1 cellular context compared by ENCODE assay signal in the genomic region with DNA sequence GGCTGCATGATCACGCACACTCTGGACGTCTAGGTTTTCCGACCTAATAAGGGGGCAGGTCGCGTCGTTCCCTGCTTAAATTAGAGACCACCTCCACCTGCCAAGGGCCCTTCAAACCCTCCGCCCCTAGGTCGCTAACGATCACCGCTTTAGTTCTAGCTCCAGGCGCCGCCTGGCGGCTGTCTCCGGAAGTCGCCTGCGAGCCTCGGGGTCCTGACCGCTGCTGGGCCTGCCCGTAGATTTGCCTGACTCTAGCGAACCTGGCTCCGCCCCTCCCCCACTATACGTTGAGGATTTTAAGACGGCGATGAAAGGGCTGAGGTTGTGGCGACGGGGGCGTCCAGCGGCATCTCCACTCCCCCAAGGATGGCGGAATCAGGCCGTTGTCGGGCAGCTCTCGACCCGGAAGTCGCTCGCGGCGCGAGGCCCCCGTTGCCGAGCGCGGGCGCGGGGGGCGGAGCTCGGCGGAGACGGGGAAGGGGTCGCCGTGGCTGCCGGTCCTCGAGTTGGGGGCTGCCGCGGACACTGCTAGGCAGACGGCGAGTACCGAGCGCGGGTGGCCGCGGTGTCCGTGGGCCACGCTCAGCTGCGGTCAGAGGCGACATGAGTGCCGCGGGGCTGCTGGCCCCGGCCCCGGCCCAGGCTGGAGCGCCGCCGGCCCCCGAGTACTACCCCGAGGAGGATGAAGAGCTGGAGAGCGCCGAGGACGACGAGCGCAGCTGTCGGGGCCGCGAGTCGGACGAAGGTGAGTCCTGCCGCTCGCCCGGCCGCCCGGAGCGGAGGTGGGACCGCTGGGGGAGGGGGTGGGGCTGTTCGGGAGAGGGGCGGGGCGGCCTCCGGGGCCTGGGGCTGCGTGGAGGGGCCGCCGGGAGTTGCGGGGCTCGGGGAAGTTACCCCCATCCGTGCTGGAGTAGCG.
TF ChIP-seq lines count a peak whose summit lies in the region.

A gene with protein sequence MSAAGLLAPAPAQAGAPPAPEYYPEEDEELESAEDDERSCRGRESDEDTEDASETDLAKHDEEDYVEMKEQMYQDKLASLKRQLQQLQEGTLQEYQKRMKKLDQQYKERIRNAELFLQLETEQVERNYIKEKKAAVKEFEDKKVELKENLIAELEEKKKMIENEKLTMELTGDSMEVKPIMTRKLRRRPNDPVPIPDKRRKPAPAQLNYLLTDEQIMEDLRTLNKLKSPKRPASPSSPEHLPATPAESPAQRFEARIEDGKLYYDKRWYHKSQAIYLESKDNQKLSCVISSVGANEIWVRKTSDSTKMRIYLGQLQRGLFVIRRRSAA (plus strand): TSS at position 467 of the 916 bp plus-strand sequence. CDS start 137 bp downstream, at position 604.

TF ChIP-seq in K562, 482 proteins besides CTCF, POLR2A, EP300 and RAD21 (continued from another document and continues in another):
- TF ChIP-seq, protein P1, sequence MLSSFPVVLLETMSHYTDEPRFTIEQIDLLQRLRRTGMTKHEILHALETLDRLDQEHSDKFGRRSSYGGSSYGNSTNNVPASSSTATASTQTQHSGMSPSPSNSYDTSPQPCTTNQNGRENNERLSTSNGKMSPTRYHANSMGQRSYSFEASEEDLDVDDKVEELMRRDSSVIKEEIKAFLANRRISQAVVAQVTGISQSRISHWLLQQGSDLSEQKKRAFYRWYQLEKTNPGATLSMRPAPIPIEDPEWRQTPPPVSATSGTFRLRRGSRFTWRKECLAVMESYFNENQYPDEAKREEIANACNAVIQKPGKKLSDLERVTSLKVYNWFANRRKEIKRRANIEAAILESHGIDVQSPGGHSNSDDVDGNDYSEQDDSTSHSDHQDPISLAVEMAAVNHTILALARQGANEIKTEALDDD (IDR thresholded peaks at IDR 0.05) = peak; percentile 44; the same call in 1 of the 2 replicates
- peak; percentile 59 for TF ChIP-seq JUND (IDR thresholded peaks at IDR 0.05; ENCODE audit: borderline replicate concordance, low read depth, low read length)
- TF ChIP-seq JUND (tag; IDR thresholded peaks at IDR 0.05; ENCODE audit: borderline replicate concordance, low read depth, low read length) = peak; percentile 23; the same call in 1 of the 3 replicates
- no peak for TF ChIP-seq KLF10 (CRISPR knock-in tag; IDR thresholded peaks at IDR 0.05)
- TF ChIP-seq SP1 (CRISPR knock-in tag; IDR thresholded peaks at IDR 0.05) = peak; percentile 98
- TF ChIP-seq HNRNPK (IDR thresholded peaks at IDR 0.05; ENCODE audit: low read depth, low read length, poor library complexity, severe bottlenecking) = no peak
- TF ChIP-seq, protein P2, sequence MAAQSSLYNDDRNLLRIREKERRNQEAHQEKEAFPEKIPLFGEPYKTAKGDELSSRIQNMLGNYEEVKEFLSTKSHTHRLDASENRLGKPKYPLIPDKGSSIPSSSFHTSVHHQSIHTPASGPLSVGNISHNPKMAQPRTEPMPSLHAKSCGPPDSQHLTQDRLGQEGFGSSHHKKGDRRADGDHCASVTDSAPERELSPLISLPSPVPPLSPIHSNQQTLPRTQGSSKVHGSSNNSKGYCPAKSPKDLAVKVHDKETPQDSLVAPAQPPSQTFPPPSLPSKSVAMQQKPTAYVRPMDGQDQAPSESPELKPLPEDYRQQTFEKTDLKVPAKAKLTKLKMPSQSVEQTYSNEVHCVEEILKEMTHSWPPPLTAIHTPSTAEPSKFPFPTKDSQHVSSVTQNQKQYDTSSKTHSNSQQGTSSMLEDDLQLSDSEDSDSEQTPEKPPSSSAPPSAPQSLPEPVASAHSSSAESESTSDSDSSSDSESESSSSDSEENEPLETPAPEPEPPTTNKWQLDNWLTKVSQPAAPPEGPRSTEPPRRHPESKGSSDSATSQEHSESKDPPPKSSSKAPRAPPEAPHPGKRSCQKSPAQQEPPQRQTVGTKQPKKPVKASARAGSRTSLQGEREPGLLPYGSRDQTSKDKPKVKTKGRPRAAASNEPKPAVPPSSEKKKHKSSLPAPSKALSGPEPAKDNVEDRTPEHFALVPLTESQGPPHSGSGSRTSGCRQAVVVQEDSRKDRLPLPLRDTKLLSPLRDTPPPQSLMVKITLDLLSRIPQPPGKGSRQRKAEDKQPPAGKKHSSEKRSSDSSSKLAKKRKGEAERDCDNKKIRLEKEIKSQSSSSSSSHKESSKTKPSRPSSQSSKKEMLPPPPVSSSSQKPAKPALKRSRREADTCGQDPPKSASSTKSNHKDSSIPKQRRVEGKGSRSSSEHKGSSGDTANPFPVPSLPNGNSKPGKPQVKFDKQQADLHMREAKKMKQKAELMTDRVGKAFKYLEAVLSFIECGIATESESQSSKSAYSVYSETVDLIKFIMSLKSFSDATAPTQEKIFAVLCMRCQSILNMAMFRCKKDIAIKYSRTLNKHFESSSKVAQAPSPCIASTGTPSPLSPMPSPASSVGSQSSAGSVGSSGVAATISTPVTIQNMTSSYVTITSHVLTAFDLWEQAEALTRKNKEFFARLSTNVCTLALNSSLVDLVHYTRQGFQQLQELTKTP (IDR thresholded peaks at IDR 0.05; ENCODE audit: low read depth in 1 of 2, partially characterized antibody in 2 of 2) = no peak
- TF ChIP-seq CAMTA2 (CRISPR knock-in tag; conservative IDR thresholded peaks at IDR 0.05) = no peak
- TF ChIP-seq CC2D1A (IDR thresholded peaks at IDR 0.05) = peak; percentile 88
- TF ChIP-seq YY1 (IDR thresholded peaks at IDR 0.05; ENCODE audit: borderline replicate concordance in 1 of 3, control insufficient read depth in 1 of 3, extremely low read depth in 1 of 3, insufficient read depth in 3 of 3, insufficient read length in 1 of 3, insufficient replicate concordance in 2 of 3, low read depth in 1 of 3, low read length in 2 of 3) = peak in 2 of 3 experiments; percentile 6 to 38
- no peak for TF ChIP-seq MYBL2 (IDR thresholded peaks at IDR 0.05; ENCODE audit: low read depth)
- no peak for TF ChIP-seq MYBL2 (CRISPR knock-in tag; IDR thresholded peaks at IDR 0.05; ENCODE audit: borderline replicate concordance)
- TF ChIP-seq RB1 (IDR thresholded peaks at IDR 0.05; ENCODE audit: low read depth) = peak; percentile 97
- peak; percentile 94 for TF ChIP-seq NR2C1 (IDR thresholded peaks at IDR 0.05)
- TF ChIP-seq NR2C1 (tag; IDR thresholded peaks at IDR 0.05) = peak; percentile 98
- no peak for TF ChIP-seq ILK (tag; IDR thresholded peaks at IDR 0.05; ENCODE audit: borderline replicate concordance, low read depth)
- no peak for TF ChIP-seq HDGF (IDR thresholded peaks at IDR 0.05)
- TF ChIP-seq, protein P3, sequence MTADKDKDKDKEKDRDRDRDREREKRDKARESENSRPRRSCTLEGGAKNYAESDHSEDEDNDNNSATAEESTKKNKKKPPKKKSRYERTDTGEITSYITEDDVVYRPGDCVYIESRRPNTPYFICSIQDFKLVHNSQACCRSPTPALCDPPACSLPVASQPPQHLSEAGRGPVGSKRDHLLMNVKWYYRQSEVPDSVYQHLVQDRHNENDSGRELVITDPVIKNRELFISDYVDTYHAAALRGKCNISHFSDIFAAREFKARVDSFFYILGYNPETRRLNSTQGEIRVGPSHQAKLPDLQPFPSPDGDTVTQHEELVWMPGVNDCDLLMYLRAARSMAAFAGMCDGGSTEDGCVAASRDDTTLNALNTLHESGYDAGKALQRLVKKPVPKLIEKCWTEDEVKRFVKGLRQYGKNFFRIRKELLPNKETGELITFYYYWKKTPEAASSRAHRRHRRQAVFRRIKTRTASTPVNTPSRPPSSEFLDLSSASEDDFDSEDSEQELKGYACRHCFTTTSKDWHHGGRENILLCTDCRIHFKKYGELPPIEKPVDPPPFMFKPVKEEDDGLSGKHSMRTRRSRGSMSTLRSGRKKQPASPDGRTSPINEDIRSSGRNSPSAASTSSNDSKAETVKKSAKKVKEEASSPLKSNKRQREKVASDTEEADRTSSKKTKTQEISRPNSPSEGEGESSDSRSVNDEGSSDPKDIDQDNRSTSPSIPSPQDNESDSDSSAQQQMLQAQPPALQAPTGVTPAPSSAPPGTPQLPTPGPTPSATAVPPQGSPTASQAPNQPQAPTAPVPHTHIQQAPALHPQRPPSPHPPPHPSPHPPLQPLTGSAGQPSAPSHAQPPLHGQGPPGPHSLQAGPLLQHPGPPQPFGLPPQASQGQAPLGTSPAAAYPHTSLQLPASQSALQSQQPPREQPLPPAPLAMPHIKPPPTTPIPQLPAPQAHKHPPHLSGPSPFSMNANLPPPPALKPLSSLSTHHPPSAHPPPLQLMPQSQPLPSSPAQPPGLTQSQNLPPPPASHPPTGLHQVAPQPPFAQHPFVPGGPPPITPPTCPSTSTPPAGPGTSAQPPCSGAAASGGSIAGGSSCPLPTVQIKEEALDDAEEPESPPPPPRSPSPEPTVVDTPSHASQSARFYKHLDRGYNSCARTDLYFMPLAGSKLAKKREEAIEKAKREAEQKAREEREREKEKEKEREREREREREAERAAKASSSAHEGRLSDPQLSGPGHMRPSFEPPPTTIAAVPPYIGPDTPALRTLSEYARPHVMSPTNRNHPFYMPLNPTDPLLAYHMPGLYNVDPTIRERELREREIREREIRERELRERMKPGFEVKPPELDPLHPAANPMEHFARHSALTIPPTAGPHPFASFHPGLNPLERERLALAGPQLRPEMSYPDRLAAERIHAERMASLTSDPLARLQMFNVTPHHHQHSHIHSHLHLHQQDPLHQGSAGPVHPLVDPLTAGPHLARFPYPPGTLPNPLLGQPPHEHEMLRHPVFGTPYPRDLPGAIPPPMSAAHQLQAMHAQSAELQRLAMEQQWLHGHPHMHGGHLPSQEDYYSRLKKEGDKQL (CRISPR knock-in tag; IDR thresholded peaks at IDR 0.05; ENCODE audit: borderline replicate concordance) = no peak
- TF ChIP-seq, protein P4, sequence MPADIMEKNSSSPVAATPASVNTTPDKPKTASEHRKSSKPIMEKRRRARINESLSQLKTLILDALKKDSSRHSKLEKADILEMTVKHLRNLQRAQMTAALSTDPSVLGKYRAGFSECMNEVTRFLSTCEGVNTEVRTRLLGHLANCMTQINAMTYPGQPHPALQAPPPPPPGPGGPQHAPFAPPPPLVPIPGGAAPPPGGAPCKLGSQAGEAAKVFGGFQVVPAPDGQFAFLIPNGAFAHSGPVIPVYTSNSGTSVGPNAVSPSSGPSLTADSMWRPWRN (IDR thresholded peaks at IDR 0.05; ENCODE audit: low read depth) = no peak
- TF ChIP-seq ZBED1 (IDR thresholded peaks at IDR 0.05) = no peak
- TF ChIP-seq, protein P5, sequence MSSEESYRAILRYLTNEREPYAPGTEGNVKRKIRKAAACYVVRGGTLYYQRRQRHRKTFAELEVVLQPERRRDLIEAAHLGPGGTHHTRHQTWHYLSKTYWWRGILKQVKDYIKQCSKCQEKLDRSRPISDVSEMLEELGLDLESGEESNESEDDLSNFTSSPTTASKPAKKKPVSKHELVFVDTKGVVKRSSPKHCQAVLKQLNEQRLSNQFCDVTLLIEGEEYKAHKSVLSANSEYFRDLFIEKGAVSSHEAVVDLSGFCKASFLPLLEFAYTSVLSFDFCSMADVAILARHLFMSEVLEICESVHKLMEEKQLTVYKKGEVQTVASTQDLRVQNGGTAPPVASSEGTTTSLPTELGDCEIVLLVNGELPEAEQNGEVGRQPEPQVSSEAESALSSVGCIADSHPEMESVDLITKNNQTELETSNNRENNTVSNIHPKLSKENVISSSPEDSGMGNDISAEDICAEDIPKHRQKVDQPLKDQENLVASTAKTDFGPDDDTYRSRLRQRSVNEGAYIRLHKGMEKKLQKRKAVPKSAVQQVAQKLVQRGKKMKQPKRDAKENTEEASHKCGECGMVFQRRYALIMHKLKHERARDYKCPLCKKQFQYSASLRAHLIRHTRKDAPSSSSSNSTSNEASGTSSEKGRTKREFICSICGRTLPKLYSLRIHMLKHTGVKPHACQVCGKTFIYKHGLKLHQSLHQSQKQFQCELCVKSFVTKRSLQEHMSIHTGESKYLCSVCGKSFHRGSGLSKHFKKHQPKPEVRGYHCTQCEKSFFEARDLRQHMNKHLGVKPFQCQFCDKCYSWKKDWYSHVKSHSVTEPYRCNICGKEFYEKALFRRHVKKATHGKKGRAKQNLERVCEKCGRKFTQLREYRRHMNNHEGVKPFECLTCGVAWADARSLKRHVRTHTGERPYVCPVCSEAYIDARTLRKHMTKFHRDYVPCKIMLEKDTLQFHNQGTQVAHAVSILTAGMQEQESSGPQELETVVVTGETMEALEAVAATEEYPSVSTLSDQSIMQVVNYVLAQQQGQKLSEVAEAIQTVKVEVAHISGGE (CRISPR knock-in tag; IDR thresholded peaks at IDR 0.05) = peak in 1 of 3 experiments; percentile 61; a peak in 2 of 6 replicates
- TF ChIP-seq FOXA1 (IDR thresholded peaks at IDR 0.05; ENCODE audit: borderline replicate concordance) = no peak
- no peak for TF ChIP-seq NCOA6 (IDR thresholded peaks at IDR 0.05)
- TF ChIP-seq PPARD (CRISPR knock-in tag; IDR thresholded peaks at IDR 0.05) = no peak
- TF ChIP-seq U2AF2 (optimal IDR thresholded peaks at IDR 0.05; ENCODE audit: low read depth, low read length) = no peak
- TF ChIP-seq, protein P6, sequence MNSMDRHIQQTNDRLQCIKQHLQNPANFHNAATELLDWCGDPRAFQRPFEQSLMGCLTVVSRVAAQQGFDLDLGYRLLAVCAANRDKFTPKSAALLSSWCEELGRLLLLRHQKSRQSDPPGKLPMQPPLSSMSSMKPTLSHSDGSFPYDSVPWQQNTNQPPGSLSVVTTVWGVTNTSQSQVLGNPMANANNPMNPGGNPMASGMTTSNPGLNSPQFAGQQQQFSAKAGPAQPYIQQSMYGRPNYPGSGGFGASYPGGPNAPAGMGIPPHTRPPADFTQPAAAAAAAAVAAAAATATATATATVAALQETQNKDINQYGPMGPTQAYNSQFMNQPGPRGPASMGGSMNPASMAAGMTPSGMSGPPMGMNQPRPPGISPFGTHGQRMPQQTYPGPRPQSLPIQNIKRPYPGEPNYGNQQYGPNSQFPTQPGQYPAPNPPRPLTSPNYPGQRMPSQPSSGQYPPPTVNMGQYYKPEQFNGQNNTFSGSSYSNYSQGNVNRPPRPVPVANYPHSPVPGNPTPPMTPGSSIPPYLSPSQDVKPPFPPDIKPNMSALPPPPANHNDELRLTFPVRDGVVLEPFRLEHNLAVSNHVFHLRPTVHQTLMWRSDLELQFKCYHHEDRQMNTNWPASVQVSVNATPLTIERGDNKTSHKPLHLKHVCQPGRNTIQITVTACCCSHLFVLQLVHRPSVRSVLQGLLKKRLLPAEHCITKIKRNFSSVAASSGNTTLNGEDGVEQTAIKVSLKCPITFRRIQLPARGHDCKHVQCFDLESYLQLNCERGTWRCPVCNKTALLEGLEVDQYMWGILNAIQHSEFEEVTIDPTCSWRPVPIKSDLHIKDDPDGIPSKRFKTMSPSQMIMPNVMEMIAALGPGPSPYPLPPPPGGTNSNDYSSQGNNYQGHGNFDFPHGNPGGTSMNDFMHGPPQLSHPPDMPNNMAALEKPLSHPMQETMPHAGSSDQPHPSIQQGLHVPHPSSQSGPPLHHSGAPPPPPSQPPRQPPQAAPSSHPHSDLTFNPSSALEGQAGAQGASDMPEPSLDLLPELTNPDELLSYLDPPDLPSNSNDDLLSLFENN (IDR thresholded peaks at IDR 0.05; ENCODE audit: low read depth in 2 of 2, low read length in 2 of 2) = 0 out of 4 replicates have a peak, but pooled peaks of 1 of the 2 experiments have one; percentile 40
- TF ChIP-seq TBL1XR1 (IDR thresholded peaks at IDR 0.05; ENCODE audit: low read length in 2 of 2) = peak; percentile 78 to 83
- TF ChIP-seq MCM3 (IDR thresholded peaks at IDR 0.05) = no peak
- TF ChIP-seq CREM (IDR thresholded peaks at IDR 0.05; ENCODE audit: low read depth) = peak; percentile 58; the same call in 1 of the 2 replicates
